1 cellular context compared by ENCODE assay signal in the genomic region with DNA sequence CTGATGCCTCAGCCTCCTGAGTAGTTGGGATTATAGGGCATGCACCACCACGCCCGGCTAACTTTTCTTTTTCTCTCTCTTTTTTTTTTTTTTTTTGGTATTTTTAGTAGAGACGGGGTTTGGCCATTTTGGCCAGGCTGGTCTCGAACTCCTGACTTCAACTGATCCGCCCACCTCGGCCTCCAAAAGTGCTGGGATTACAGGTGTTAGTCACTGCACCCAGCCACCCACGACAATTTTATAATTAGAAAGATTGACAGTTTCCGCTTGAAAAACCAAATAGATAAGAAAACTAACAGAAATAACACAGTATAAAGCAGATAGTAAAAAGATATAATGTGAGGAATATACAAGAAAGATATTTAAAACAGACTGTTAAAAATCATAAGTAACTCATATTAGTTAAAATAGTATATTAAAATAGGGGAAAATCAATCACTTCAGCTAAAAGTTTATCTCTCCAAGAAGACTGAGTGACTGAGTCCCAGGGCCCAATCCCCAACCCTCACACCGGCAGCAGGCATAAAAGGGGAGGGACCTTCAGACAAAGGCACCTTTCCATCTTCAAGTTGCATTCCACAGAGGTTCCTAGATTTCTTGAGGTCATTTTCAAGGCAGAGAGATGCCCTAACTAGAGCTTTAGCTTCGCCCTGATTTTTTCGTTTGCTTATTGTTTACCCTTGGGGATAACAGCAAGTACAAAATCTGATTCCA.
TF ChIP-seq lines count a peak whose summit lies in the region.

No MANE protein-coding gene starts in this region.

TF ChIP-seq in HCT116, 20 proteins besides CTCF, POLR2A, EP300 and RAD21 (continued from another document):
- TF ChIP-seq, protein P1, sequence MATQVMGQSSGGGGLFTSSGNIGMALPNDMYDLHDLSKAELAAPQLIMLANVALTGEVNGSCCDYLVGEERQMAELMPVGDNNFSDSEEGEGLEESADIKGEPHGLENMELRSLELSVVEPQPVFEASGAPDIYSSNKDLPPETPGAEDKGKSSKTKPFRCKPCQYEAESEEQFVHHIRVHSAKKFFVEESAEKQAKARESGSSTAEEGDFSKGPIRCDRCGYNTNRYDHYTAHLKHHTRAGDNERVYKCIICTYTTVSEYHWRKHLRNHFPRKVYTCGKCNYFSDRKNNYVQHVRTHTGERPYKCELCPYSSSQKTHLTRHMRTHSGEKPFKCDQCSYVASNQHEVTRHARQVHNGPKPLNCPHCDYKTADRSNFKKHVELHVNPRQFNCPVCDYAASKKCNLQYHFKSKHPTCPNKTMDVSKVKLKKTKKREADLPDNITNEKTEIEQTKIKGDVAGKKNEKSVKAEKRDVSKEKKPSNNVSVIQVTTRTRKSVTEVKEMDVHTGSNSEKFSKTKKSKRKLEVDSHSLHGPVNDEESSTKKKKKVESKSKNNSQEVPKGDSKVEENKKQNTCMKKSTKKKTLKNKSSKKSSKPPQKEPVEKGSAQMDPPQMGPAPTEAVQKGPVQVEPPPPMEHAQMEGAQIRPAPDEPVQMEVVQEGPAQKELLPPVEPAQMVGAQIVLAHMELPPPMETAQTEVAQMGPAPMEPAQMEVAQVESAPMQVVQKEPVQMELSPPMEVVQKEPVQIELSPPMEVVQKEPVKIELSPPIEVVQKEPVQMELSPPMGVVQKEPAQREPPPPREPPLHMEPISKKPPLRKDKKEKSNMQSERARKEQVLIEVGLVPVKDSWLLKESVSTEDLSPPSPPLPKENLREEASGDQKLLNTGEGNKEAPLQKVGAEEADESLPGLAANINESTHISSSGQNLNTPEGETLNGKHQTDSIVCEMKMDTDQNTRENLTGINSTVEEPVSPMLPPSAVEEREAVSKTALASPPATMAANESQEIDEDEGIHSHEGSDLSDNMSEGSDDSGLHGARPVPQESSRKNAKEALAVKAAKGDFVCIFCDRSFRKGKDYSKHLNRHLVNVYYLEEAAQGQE (IDR thresholded peaks at IDR 0.05; ENCODE audit: low read depth), result no peak
- TF ChIP-seq, protein P2, sequence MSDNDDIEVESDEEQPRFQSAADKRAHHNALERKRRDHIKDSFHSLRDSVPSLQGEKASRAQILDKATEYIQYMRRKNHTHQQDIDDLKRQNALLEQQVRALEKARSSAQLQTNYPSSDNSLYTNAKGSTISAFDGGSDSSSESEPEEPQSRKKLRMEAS (IDR thresholded peaks at IDR 0.05), result no peak
- no peak for TF ChIP-seq ELF1 (IDR thresholded peaks at IDR 0.05; ENCODE audit: borderline replicate concordance, low read depth)
- no peak for TF ChIP-seq YY1 (IDR thresholded peaks at IDR 0.05; ENCODE audit: extremely low read depth, insufficient replicate concordance, low read depth, low read length)
- no peak for TF ChIP-seq FOSL1 (IDR thresholded peaks at IDR 0.05; ENCODE audit: low read depth)
- TF ChIP-seq CEBPB (IDR thresholded peaks at IDR 0.05; ENCODE audit: low read depth), result no peak
- TF ChIP-seq POLR2AphosphoS5 (IDR thresholded peaks at IDR 0.05; ENCODE audit: low read depth, low read length), result no peak
- no peak for TF ChIP-seq ZFX (IDR thresholded peaks at IDR 0.05)
- TF ChIP-seq ZNF274 (IDR thresholded peaks at IDR 0.05; ENCODE audit: low read depth, low read length), result no peak
- TF ChIP-seq SRF (IDR thresholded peaks at IDR 0.05; ENCODE audit: low read depth), result no peak
- no peak for TF ChIP-seq EZH2 (IDR thresholded peaks at IDR 0.05)
- no peak for TF ChIP-seq EZH2phosphoT487 (IDR thresholded peaks at IDR 0.05; ENCODE audit: borderline replicate concordance)
- TF ChIP-seq SP1 (IDR thresholded peaks at IDR 0.05; ENCODE audit: low read depth), result no peak
- no peak for TF ChIP-seq TCF7L2 (IDR thresholded peaks at IDR 0.05; ENCODE audit: borderline replicate concordance, extremely low read depth, insufficient read depth, insufficient read length)
- TF ChIP-seq, protein P3, sequence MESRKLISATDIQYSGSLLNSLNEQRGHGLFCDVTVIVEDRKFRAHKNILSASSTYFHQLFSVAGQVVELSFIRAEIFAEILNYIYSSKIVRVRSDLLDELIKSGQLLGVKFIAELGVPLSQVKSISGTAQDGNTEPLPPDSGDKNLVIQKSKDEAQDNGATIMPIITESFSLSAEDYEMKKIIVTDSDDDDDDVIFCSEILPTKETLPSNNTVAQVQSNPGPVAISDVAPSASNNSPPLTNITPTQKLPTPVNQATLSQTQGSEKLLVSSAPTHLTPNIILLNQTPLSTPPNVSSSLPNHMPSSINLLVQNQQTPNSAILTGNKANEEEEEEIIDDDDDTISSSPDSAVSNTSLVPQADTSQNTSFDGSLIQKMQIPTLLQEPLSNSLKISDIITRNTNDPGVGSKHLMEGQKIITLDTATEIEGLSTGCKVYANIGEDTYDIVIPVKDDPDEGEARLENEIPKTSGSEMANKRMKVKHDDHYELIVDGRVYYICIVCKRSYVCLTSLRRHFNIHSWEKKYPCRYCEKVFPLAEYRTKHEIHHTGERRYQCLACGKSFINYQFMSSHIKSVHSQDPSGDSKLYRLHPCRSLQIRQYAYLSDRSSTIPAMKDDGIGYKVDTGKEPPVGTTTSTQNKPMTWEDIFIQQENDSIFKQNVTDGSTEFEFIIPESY (IDR thresholded peaks at IDR 0.05; ENCODE audit: extremely low read depth, insufficient replicate concordance, low read length), result no peak
- TF ChIP-seq EGR1 (IDR thresholded peaks at IDR 0.05; ENCODE audit: low read depth), result no peak
